20 cellular contexts compared by ENCODE assay signal in the genomic region with DNA sequence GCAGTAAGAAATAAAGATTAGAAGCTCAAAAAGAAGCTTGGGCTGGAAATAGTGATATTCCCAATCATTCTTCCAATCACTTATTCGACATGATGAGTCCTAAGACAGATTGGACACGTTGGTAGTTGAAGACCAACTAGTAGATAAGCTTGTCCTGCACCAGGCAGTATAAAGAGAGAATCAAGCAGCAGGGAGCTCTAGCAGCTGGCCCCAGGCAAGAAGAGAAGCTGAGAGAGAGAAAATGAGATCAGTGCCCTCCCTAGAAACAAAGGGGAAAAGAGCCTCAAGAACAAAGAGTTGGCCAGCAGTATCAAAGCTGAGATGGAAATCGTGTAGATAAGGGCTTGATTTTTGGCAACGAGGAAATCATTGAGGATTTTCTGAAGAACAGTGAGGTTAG. TPM values are rescaled to one million over a fixed set of nuclear protein-coding genes. Genes with fewer than 3 reads are reported as not detected.
DNase-seq lines count a peak whose midpoint lies in the region; ATAC-seq and TF ChIP-seq lines count a peak whose summit lies in the region.
"Had no signal": no experiment of that assay in that cellular context is flagged by ENCODE, and none has a peak within 500 bp of the region (broad histone marks: within the 10 kb centered on the region; RNA-seq: fewer than 3 reads in every experiment).

No MANE protein-coding gene starts in this region.

- H3K4me1 Mint-ChIP-seq in H9: peaks cover 28 to 32% of the 10 kb centered on the region in 2 experiments
- H3K4me1 Mint-ChIP-seq in nephron progenitor cell: peaks cover 51% of the 10 kb centered on the region
- no peaks in the 10 kb centered on the region for H3K4me1 Mint-ChIP-seq in activated CD4-positive, alpha-beta memory T cell treated with anti-CD3 and anti-CD28 coated beads for 36 hours (ENCODE audit: low read depth)
- H3K4me1 Mint-ChIP-seq: CD4-positive, CD25-positive, alpha-beta regulatory T cell had no signal

- H4K91ac ChIP-seq in H9 (ENCODE audit: insufficient read length, low read depth, low read length): no peak overlapping the region

- H3K79me2 ChIP-seq in H9 (ENCODE audit: insufficient read depth, low read length) (peaks cover 8% of the 10 kb centered on the region; the same call in 1 of the 2 replicates), SK-N-SH (ENCODE audit: insufficient read depth) (peaks cover 100% of the 10 kb centered on the region)

- H4K8ac ChIP-seq in H9 (replicated peaks; ENCODE audit: insufficient read length, low read depth, low read length): no peak overlapping the region

- H3K4me3 Mint-ChIP-seq in H9 (no peak overlapping the region), nephron progenitor cell (no peak overlapping the region)
- H3K4me3 Mint-ChIP-seq in activated CD4-positive, alpha-beta memory T cell treated with anti-CD3 and anti-CD28 coated beads for 36 hours: no peak overlapping the region
- H3K4me3 Mint-ChIP-seq: CD4-positive, CD25-positive, alpha-beta regulatory T cell had no signal

- H3K9ac ChIP-seq in H9 (ENCODE audit: extremely low read depth, insufficient read length, low read length) (no peak overlapping the region), SK-N-SH (no peak overlapping the region)

- no peak overlapping the region for H3K18ac ChIP-seq in H9 (ENCODE audit: insufficient read length, low read depth, low read length)

- H2AFZ ChIP-seq in H9 (ENCODE audit: low read length): no peak overlapping the region
- H2AFZ ChIP-seq in SK-N-SH (ENCODE audit: low read depth): no peak overlapping the region

- H3K36me3 Mint-ChIP-seq in H9 (ENCODE audit: insufficient read depth in 1 of 3, low read depth in 3 of 3) (no peaks in the 10 kb centered on the region), nephron progenitor cell (ENCODE audit: low read depth) (peaks cover 9% of the 10 kb centered on the region)
- H3K36me3 Mint-ChIP-seq in activated CD4-positive, alpha-beta memory T cell treated with anti-CD3 and anti-CD28 coated beads for 36 hours: no peaks in the 10 kb centered on the region
- H3K36me3 Mint-ChIP-seq: CD4-positive, CD25-positive, alpha-beta regulatory T cell had no signal

- H3K9me3 ChIP-seq in H9 (ENCODE audit: control insufficient read depth, low read depth, low read length): no peaks in the 10 kb centered on the region
- H3K9me3 ChIP-seq in SK-N-SH: no peaks in the 10 kb centered on the region

- no peaks in the 10 kb centered on the region for H3K9me2 ChIP-seq in SK-N-SH

- TF ChIP-seq CTCF in H9 (conservative IDR thresholded peaks at IDR 0.05) (no peak), nephron progenitor cell (IDR thresholded peaks at IDR 0.05) (no peak), SK-N-SH (IDR thresholded peaks at IDR 0.05) (no peak)

- no peaks in the 10 kb centered on the region for H3F3A ChIP-seq in SK-N-SH (replicated peaks; ENCODE audit: insufficient read depth)

- no peak overlapping the region for H4K5ac ChIP-seq in H9 (ENCODE audit: insufficient read length, low read depth, low read length)

- intact Hi-C loops in activated CD4-positive, alpha-beta memory T cell treated with anti-CD3 and anti-CD28 coated beads for 36 hours (cut with micrococcal nuclease): no loop called here

- H3K79me1 ChIP-seq in H9 (ENCODE audit: insufficient read depth, low read depth, low read length, poor library complexity, severe bottlenecking): no peaks in the 10 kb centered on the region

- H3K4ac ChIP-seq in H9 (ENCODE audit: low read depth, low read length): no peak overlapping the region

- CTCF ChIA-PET in SK-N-SH (lab: Yijun Ruan, JAX): interaction anchor here (0.6 to 1.2 kb wide), 4 partner anchors 9 to 918 kb away, joined by 3 to 6 read pairs (median 3); no protein-coding TSS in a partner anchor
- CTCF ChIA-PET in activated CD4-positive, alpha-beta memory T cell treated with anti-CD3 and anti-CD28 coated beads for 36 hours (lab: Charles Lee): no interaction called here

- no CpG with 5 or more reads among the region's 4 CpGs for WGBS in H9 (ENCODE audit: extremely low coverage, insufficient read length, low lambda C conversion rate)
- 65% methylated on average over 4 of the region's 4 CpGs for WGBS in SK-N-SH (ENCODE audit: low lambda C conversion rate)

- no peaks in the 10 kb centered on the region for H3K9me3 Mint-ChIP-seq in H9
- no peaks in the 10 kb centered on the region for H3K9me3 Mint-ChIP-seq in nephron progenitor cell
- H3K9me3 Mint-ChIP-seq in activated CD4-positive, alpha-beta memory T cell treated with anti-CD3 and anti-CD28 coated beads for 36 hours: no peaks in the 10 kb centered on the region

- no peak overlapping the region for H2BK15ac ChIP-seq in H9 (ENCODE audit: low read depth, low read length)

- no peak overlapping the region for H3K14ac ChIP-seq in H9 (ENCODE audit: insufficient read depth, low read length)

- H3T11ph ChIP-seq in H9 (ENCODE audit: low read length): no peak overlapping the region

- no peak for DNase-seq in H9
- peak; percentile 19 for DNase-seq in NCI-H226
- DNase-seq in dermis blood vessel endothelial cell: peak; percentile 37
- no peak for DNase-seq in nephron progenitor cell
- no peak for DNase-seq in SK-N-SH
- no peak for DNase-seq in activated CD4-positive, alpha-beta memory T cell treated with anti-CD3 and anti-CD28 coated beads for 36 hours
- DNase-seq: CD4-positive, CD25-positive, alpha-beta regulatory T cell; DMS79; Kasumi-1; MM.1S; NCI-H1092; NCI-H1436; NCI-H2029; NCI-H2171; NCI-H524 treated with DMSO at 0.1 percent for 48 hours; OCI-M1; SHP77; SW 1271 had no signal

- H3K4me2 ChIP-seq in H9 (ENCODE audit: insufficient read depth, insufficient read length, low read length) (no peak overlapping the region), SK-N-SH (no peak overlapping the region)

- H3K27ac Mint-ChIP-seq in H9 (peak overlapping the region in 2 of 3 experiments; percentile 11 to 24; a peak in 2 of 7 replicates), nephron progenitor cell (peak overlapping the region; percentile 7)
- no peak overlapping the region for H3K27ac Mint-ChIP-seq in activated CD4-positive, alpha-beta memory T cell treated with anti-CD3 and anti-CD28 coated beads for 36 hours
- H3K27ac Mint-ChIP-seq: CD4-positive, CD25-positive, alpha-beta regulatory T cell had no signal

- no peak overlapping the region for H3K4me3 ChIP-seq in SK-N-SH (ENCODE audit: low read depth in 2 of 2, low read length in 1 of 2)

- no peak for TF ChIP-seq RAD21 in SK-N-SH (IDR thresholded peaks at IDR 0.05; ENCODE audit: low read length)

- no peak overlapping the region for H2BK5ac ChIP-seq in H9 (ENCODE audit: insufficient read length, low read length)

- H4K20me1 ChIP-seq in H9 (ENCODE audit: control insufficient read depth, insufficient read depth, insufficient read length) (no peaks in the 10 kb centered on the region), SK-N-SH (ENCODE audit: insufficient read depth) (peaks cover 97% of the 10 kb centered on the region)

- no peak for TF ChIP-seq EP300 in SK-N-SH (IDR thresholded peaks at IDR 0.05; ENCODE audit: borderline replicate concordance in 1 of 2, low read depth in 1 of 2, low read length in 1 of 2)

- no peaks in the 10 kb centered on the region for H3K23me2 ChIP-seq in H9 (ENCODE audit: insufficient read length, low read depth, low read length, poor library complexity, severe bottlenecking)

- POLR2A ChIA-PET in SK-N-SH (lab: Yijun Ruan, JAX): no interaction called here
- POLR2A ChIA-PET in activated CD4-positive, alpha-beta memory T cell treated with anti-CD3 and anti-CD28 coated beads for 36 hours (lab: Charles Lee): no interaction called here

- H2BK20ac ChIP-seq in H9 (ENCODE audit: low read depth, low read length, poor library complexity, severe bottlenecking): no peak overlapping the region

- no peaks in the 10 kb centered on the region for H3K27me3 ChIP-seq in H9 (ENCODE audit: insufficient read depth, low read length)
- no peaks in the 10 kb centered on the region for H3K27me3 ChIP-seq in SK-N-SH (ENCODE audit: insufficient read depth)

- no peak overlapping the region for H2BK12ac ChIP-seq in H9 (ENCODE audit: insufficient read length, low read depth, low read length)

- peaks cover 0 to 3% of the 10 kb centered on the region in 2 experiments for H3K36me3 ChIP-seq in SK-N-SH (replicated peaks in 1 of 2; ENCODE audit: control insufficient read depth in 1 of 2, insufficient read depth in 2 of 2, low read length in 1 of 2)

- H3K27ac ChIP-seq in H9 (ENCODE audit: insufficient read length, low read depth, low read length) (no peak overlapping the region), SK-N-SH (ENCODE audit: low read depth in 2 of 2, low read length in 1 of 2) (no peak overlapping the region; a peak in 1 of 4 replicates)

- no peak overlapping the region for H2BK120ac ChIP-seq in H9 (ENCODE audit: low read depth, low read length, poor library complexity, severe bottlenecking)

- no peak overlapping the region for H3K56ac ChIP-seq in H9 (ENCODE audit: insufficient read length, low read depth, low read length)

- no peak overlapping the region for H2AK5ac ChIP-seq in H9 (ENCODE audit: insufficient read length, low read length)

- H3K4me1 ChIP-seq in H9 (ENCODE audit: insufficient read depth, low read length) (peaks cover 4% of the 10 kb centered on the region; the same call in 1 of the 2 replicates), SK-N-SH (ENCODE audit: control insufficient read depth in 1 of 2, insufficient read depth in 2 of 2, low read depth in 1 of 2, low read length in 1 of 2) (peaks cover 0 to 32% of the 10 kb centered on the region in 2 experiments; a peak in 1 of 4 replicates)

- ATAC-seq in GM21576 (IDR thresholded peaks at IDR 0.05; ENCODE audit: unreplicated experiment) (no peak), GM21786 (IDR thresholded peaks at IDR 0.05; ENCODE audit: unreplicated experiment) (no peak)

- H3K23ac ChIP-seq in H9 (ENCODE audit: insufficient read length, low read depth, low read length): no peak overlapping the region

- H3K27me3 Mint-ChIP-seq in H9 (ENCODE audit: low read depth): no peaks in the 10 kb centered on the region
- no peaks in the 10 kb centered on the region for H3K27me3 Mint-ChIP-seq in nephron progenitor cell (ENCODE audit: low read depth, poor library complexity)
- H3K27me3 Mint-ChIP-seq in activated CD4-positive, alpha-beta memory T cell treated with anti-CD3 and anti-CD28 coated beads for 36 hours: peaks cover 12% of the 10 kb centered on the region

TF ChIP-seq in SK-N-SH, 30 proteins besides CTCF, POLR2A, EP300 and RAD21 (continues in another document):
- TF ChIP-seq, protein P1, sequence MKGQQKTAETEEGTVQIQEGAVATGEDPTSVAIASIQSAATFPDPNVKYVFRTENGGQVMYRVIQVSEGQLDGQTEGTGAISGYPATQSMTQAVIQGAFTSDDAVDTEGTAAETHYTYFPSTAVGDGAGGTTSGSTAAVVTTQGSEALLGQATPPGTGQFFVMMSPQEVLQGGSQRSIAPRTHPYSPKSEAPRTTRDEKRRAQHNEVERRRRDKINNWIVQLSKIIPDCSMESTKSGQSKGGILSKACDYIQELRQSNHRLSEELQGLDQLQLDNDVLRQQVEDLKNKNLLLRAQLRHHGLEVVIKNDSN (IDR thresholded peaks at IDR 0.05; ENCODE audit: borderline replicate concordance, low read depth): no peak
- TF ChIP-seq FOXM1 (IDR thresholded peaks at IDR 0.05; ENCODE audit: low read depth): no peak

RNA-seq across cellular contexts. Expression of a gene that starts 20.6 kb away (rescaled TPM):
- total RNA-seq in H9 (2021) (38.8 and 40.6 TPM in 2 replicates), dermis blood vessel endothelial cell (84.7 and 98.0 TPM in 2 replicates)
- polyA plus RNA-seq in SK-N-SH (2012; rRNA removed): 15.3 and 17.9 TPM in 2 replicates
- polyA plus RNA-seq in SK-N-SH (2012; cell fraction: cytosol; rRNA removed): 19.2 and 21.4 TPM in 2 replicates
- 9.0 and 17.8 TPM in 2 replicates for polyA plus RNA-seq in SK-N-SH (2012; cell fraction: nucleus; rRNA removed)
- under 1 TPM; 0.26 to 0.29 TPM for total RNA-seq in activated CD4-positive, alpha-beta memory T cell treated with anti-CD3 and anti-CD28 coated beads for 36 hours
- polyA plus RNA-seq: CD4-positive, CD25-positive, alpha-beta regulatory T cell had no signal

Comparison
In these comparisons a context has a peak if more than half of its experiments do, and no peak if none do; other contexts are left out.
1. DNase-seq: peak in NCI-H226 (single experiment) and dermis blood vessel endothelial cell (single experiment); none in H9 (single experiment), nephron progenitor cell (single experiment), SK-N-SH (single experiment) and activated CD4-positive, alpha-beta memory T cell treated with anti-CD3 and anti-CD28 coated beads for 36 hours (single experiment).
2. RNA of a gene that starts 20.6 kb away (total RNA-seq): 84.7 to 98.0 TPM in dermis blood vessel endothelial cell and 38.8 to 40.6 TPM in H9; 0.26 to 0.29 TPM in activated CD4-positive, alpha-beta memory T cell treated with anti-CD3 and anti-CD28 coated beads for 36 hours; every median in the first group is over 10 times any median in the second.